In genomic region chr1:155016231-155016831, GRCh38 we compare ENCODE assay signal across 1 cellular context.
TF ChIP-seq lines count a peak whose summit lies in the region.

No MANE protein-coding gene starts in this region.

TF ChIP-seq in H1, 55 proteins besides CTCF, POLR2A, EP300 and RAD21:
- no peak for TF ChIP-seq CBX8 (IDR thresholded peaks at IDR 0.05; ENCODE audit: borderline replicate concordance, low read depth, low read length)
- TF ChIP-seq SIN3A (conservative IDR thresholded peaks at IDR 0.05 in 1 of 2, IDR thresholded peaks at IDR 0.05 in 1 of 2; ENCODE audit: low read depth in 1 of 2, low read length in 2 of 2): no peak
- TF ChIP-seq FOSL1 (IDR thresholded peaks at IDR 0.05; ENCODE audit: insufficient read depth, low read depth, low read length): no peak
- TF ChIP-seq POU5F1 (IDR thresholded peaks at IDR 0.05; ENCODE audit: low read depth, low read length): no peak
- no peak for TF ChIP-seq CHD1 (IDR thresholded peaks at IDR 0.05; ENCODE audit: low read depth, low read length)
- TF ChIP-seq BRCA1 (IDR thresholded peaks at IDR 0.05; ENCODE audit: low read depth, low read length): no peak
- TF ChIP-seq CREB1 (IDR thresholded peaks at IDR 0.05): no peak
- no peak for TF ChIP-seq SP4 (IDR thresholded peaks at IDR 0.05; ENCODE audit: low read length)
- no peak for TF ChIP-seq KDM4A (IDR thresholded peaks at IDR 0.05; ENCODE audit: low read depth, low read length, severe bottlenecking)
- no peak for TF ChIP-seq GABPA (IDR thresholded peaks at IDR 0.05; ENCODE audit: borderline replicate concordance, insufficient read depth, low read length)
- no peak for TF ChIP-seq TEAD4 (IDR thresholded peaks at IDR 0.05; ENCODE audit: low read depth, low read length)
- TF ChIP-seq HDAC2 (IDR thresholded peaks at IDR 0.05; ENCODE audit: borderline replicate concordance in 1 of 2, low read depth in 2 of 2, low read length in 2 of 2): no peak
- TF ChIP-seq BCL11A (IDR thresholded peaks at IDR 0.05; ENCODE audit: low read depth in 2 of 2, low read length in 2 of 2): no peak
- TF ChIP-seq RNF2 (IDR thresholded peaks at IDR 0.05; ENCODE audit: borderline replicate concordance, low read depth, low read length, missing control alignments, poor library complexity, severe bottlenecking): no peak
- no peak for TF ChIP-seq CHD7 (IDR thresholded peaks at IDR 0.05; ENCODE audit: insufficient replicate concordance, low read length)
- no peak for TF ChIP-seq JUN (IDR thresholded peaks at IDR 0.05; ENCODE audit: low read depth, low read length)
- no peak for TF ChIP-seq TCF12 (IDR thresholded peaks at IDR 0.05; ENCODE audit: low read depth, low read length)
TF ChIP-seq in H1: peak in this region for 0.
